1 cellular context compared by ENCODE assay signal in genomic region chr10:24723788-24724380, GRCh38.
TF ChIP-seq lines count a peak whose summit lies in the region.

Gene ARHGAP21 (minus strand): TSS chr10:24723887. CDS start chr10:24721899, 1,988 bp downstream.

TF ChIP-seq in HEK293, 187 proteins besides CTCF, POLR2A, EP300 and RAD21 (continued from another document and continues in another):
- no peak for TF ChIP-seq KLF17 (tag by site-specific recombination; IDR thresholded peaks at IDR 0.05)
- TF ChIP-seq ZNF37A (tag by site-specific recombination; IDR thresholded peaks at IDR 0.05) = no peak
- peak; percentile 40; the same call in 1 of the 2 replicates for TF ChIP-seq ZEB2 (tag by site-specific recombination; IDR thresholded peaks at IDR 0.05)
- no peak for TF ChIP-seq TRIM28 (IDR thresholded peaks at IDR 0.05; ENCODE audit: borderline replicate concordance, low read length)
- no peak for TF ChIP-seq ZNF777 (tag by site-specific recombination; IDR thresholded peaks at IDR 0.05; ENCODE audit: borderline replicate concordance)
- no peak for TF ChIP-seq ZSCAN23 (tag by site-specific recombination; IDR thresholded peaks at IDR 0.05)
- no peak for TF ChIP-seq ZNF529 (tag by site-specific recombination; IDR thresholded peaks at IDR 0.05; ENCODE audit: insufficient replicate concordance)
- TF ChIP-seq ZNF19 (tag by site-specific recombination; IDR thresholded peaks at IDR 0.05; ENCODE audit: low read depth) = no peak
- TF ChIP-seq KLF8 (tag by site-specific recombination; IDR thresholded peaks at IDR 0.05) = peak; percentile 62
- TF ChIP-seq, protein P1, sequence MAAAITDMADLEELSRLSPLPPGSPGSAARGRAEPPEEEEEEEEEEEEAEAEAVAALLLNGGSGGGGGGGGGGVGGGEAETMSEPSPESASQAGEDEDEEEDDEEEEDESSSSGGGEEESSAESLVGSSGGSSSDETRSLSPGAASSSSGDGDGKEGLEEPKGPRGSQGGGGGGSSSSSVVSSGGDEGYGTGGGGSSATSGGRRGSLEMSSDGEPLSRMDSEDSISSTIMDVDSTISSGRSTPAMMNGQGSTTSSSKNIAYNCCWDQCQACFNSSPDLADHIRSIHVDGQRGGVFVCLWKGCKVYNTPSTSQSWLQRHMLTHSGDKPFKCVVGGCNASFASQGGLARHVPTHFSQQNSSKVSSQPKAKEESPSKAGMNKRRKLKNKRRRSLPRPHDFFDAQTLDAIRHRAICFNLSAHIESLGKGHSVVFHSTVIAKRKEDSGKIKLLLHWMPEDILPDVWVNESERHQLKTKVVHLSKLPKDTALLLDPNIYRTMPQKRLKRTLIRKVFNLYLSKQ (tag by site-specific recombination; IDR thresholded peaks at IDR 0.05; ENCODE audit: borderline replicate concordance) = no peak
- TF ChIP-seq GLIS1 (tag by site-specific recombination; IDR thresholded peaks at IDR 0.05) = no peak
- peak; percentile 44; the same call in 1 of the 2 replicates for TF ChIP-seq ZBTB8A (tag by site-specific recombination; IDR thresholded peaks at IDR 0.05)
- TF ChIP-seq, protein P2, sequence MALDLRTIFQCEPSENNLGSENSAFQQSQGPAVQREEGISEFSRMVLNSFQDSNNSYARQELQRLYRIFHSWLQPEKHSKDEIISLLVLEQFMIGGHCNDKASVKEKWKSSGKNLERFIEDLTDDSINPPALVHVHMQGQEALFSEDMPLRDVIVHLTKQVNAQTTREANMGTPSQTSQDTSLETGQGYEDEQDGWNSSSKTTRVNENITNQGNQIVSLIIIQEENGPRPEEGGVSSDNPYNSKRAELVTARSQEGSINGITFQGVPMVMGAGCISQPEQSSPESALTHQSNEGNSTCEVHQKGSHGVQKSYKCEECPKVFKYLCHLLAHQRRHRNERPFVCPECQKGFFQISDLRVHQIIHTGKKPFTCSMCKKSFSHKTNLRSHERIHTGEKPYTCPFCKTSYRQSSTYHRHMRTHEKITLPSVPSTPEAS (tag by site-specific recombination; IDR thresholded peaks at IDR 0.05) = no peak
- peak; percentile 58 for TF ChIP-seq SP2 (tag by site-specific recombination; IDR thresholded peaks at IDR 0.05)
- peak; percentile 74 for TF ChIP-seq ZBTB10 (tag by site-specific recombination; IDR thresholded peaks at IDR 0.05)
- TF ChIP-seq, protein P3, sequence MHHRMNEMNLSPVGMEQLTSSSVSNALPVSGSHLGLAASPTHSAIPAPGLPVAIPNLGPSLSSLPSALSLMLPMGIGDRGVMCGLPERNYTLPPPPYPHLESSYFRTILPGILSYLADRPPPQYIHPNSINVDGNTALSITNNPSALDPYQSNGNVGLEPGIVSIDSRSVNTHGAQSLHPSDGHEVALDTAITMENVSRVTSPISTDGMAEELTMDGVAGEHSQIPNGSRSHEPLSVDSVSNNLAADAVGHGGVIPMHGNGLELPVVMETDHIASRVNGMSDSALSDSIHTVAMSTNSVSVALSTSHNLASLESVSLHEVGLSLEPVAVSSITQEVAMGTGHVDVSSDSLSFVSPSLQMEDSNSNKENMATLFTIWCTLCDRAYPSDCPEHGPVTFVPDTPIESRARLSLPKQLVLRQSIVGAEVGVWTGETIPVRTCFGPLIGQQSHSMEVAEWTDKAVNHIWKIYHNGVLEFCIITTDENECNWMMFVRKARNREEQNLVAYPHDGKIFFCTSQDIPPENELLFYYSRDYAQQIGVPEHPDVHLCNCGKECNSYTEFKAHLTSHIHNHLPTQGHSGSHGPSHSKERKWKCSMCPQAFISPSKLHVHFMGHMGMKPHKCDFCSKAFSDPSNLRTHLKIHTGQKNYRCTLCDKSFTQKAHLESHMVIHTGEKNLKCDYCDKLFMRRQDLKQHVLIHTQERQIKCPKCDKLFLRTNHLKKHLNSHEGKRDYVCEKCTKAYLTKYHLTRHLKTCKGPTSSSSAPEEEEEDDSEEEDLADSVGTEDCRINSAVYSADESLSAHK (tag by site-specific recombination; IDR thresholded peaks at IDR 0.05) = no peak
- TF ChIP-seq PRDM10 (tag by site-specific recombination; IDR thresholded peaks at IDR 0.05) = peak; percentile 91
- TF ChIP-seq, protein P4, sequence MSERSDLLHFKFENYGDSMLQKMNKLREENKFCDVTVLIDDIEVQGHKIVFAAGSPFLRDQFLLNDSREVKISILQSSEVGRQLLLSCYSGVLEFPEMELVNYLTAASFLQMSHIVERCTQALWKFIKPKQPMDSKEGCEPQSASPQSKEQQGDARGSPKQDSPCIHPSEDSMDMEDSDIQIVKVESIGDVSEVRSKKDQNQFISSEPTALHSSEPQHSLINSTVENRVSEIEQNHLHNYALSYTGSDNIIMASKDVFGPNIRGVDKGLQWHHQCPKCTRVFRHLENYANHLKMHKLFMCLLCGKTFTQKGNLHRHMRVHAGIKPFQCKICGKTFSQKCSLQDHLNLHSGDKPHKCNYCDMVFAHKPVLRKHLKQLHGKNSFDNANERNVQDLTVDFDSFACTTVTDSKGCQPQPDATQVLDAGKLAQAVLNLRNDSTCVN (tag by site-specific recombination; optimal IDR thresholded peaks at IDR 0.05) = peak; percentile 43
- no peak for TF ChIP-seq GLI2 (tag by site-specific recombination; IDR thresholded peaks at IDR 0.05; ENCODE audit: borderline replicate concordance, low read depth)
- TF ChIP-seq ZBTB20 (tag by site-specific recombination; IDR thresholded peaks at IDR 0.05) = peak; percentile 81; the same call in 1 of the 2 replicates
- TF ChIP-seq ZNF324 (tag by site-specific recombination; IDR thresholded peaks at IDR 0.05) = no peak
- TF ChIP-seq ZNF10 (tag by site-specific recombination; IDR thresholded peaks at IDR 0.05) = no peak
- no peak for TF ChIP-seq ZNF18 (tag by site-specific recombination; IDR thresholded peaks at IDR 0.05)
- 0 out of 2 replicates have a peak, but pooled peaks have one; percentile 43 for TF ChIP-seq ZNF366 (tag by site-specific recombination; conservative IDR thresholded peaks at IDR 0.05)
- no peak for TF ChIP-seq ZNF623 (tag by site-specific recombination; IDR thresholded peaks at IDR 0.05)
- TF ChIP-seq GFI1B (tag by site-specific recombination; IDR thresholded peaks at IDR 0.05) = no peak
- TF ChIP-seq, protein P5, sequence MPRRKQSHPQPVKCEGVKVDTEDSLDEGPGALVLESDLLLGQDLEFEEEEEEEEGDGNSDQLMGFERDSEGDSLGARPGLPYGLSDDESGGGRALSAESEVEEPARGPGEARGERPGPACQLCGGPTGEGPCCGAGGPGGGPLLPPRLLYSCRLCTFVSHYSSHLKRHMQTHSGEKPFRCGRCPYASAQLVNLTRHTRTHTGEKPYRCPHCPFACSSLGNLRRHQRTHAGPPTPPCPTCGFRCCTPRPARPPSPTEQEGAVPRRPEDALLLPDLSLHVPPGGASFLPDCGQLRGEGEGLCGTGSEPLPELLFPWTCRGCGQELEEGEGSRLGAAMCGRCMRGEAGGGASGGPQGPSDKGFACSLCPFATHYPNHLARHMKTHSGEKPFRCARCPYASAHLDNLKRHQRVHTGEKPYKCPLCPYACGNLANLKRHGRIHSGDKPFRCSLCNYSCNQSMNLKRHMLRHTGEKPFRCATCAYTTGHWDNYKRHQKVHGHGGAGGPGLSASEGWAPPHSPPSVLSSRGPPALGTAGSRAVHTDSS (tag by site-specific recombination; IDR thresholded peaks at IDR 0.05) = peak; percentile 26; the same call in 1 of the 2 replicates
- 0 out of 2 replicates have a peak, but pooled peaks have one; percentile 15 for TF ChIP-seq REST (tag by site-specific recombination; IDR thresholded peaks at IDR 0.05)
- TF ChIP-seq ZNF704 (tag by site-specific recombination; IDR thresholded peaks at IDR 0.05) = no peak
